In the genomic region with DNA sequence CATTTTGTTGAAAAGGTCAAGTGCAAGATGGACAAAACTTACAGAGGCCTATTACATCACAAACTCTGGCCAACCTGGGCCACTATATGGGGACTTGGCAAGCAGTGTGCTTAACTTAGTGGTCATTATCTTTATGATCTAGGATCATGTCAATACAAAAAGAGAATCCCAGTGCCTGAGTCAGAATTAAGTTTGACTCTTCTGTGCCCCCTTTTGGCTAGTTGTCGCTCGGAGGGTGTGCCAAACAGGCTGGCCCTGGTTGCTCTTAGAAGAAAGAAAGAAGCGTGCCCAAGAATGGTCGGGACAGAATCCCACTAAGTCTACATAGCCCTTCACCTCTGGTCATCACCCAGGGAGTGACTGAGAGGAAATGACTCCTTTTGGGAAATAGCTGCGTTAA, we compare ENCODE assay signal across 2 cellular contexts.
TF ChIP-seq lines count a peak whose summit lies in the region.

No MANE protein-coding gene starts in this region.

TF ChIP-seq in SK-N-SH, 30 proteins besides CTCF, POLR2A, EP300 and RAD21 (continued from another document):
- TF ChIP-seq, protein P1, sequence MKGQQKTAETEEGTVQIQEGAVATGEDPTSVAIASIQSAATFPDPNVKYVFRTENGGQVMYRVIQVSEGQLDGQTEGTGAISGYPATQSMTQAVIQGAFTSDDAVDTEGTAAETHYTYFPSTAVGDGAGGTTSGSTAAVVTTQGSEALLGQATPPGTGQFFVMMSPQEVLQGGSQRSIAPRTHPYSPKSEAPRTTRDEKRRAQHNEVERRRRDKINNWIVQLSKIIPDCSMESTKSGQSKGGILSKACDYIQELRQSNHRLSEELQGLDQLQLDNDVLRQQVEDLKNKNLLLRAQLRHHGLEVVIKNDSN (IDR thresholded peaks at IDR 0.05; ENCODE audit: borderline replicate concordance, low read depth), result no peak
- TF ChIP-seq GATA2 (CRISPR knock-in tag; IDR thresholded peaks at IDR 0.05) (no peak), NFIC (IDR thresholded peaks at IDR 0.05; ENCODE audit: borderline replicate concordance) (peak; percentile 7; the same call in 1 of the 2 replicates)

TF ChIP-seq in SK-N-SH treated with all-trans-retinoic acid at 6 μM for 48 hours, 23 proteins besides CTCF, POLR2A, EP300 and RAD21 (continued from another document):
- TF ChIP-seq, protein P2, sequence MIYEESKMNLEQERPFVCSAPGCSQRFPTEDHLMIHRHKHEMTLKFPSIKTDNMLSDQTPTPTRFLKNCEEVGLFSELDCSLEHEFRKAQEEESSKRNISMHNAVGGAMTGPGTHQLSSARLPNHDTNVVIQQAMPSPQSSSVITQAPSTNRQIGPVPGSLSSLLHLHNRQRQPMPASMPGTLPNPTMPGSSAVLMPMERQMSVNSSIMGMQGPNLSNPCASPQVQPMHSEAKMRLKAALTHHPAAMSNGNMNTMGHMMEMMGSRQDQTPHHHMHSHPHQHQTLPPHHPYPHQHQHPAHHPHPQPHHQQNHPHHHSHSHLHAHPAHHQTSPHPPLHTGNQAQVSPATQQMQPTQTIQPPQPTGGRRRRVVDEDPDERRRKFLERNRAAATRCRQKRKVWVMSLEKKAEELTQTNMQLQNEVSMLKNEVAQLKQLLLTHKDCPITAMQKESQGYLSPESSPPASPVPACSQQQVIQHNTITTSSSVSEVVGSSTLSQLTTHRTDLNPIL (CRISPR knock-in tag; IDR thresholded peaks at IDR 0.05; ENCODE audit: low read depth), result no peak
- TF ChIP-seq ZFP3 (CRISPR knock-in tag; IDR thresholded peaks at IDR 0.05) (no peak), TCF4 (CRISPR knock-in tag; IDR thresholded peaks at IDR 0.05; ENCODE audit: borderline replicate concordance) (no peak), RARB (CRISPR knock-in tag; IDR thresholded peaks at IDR 0.05) (no peak), ZNF8 (CRISPR knock-in tag; IDR thresholded peaks at IDR 0.05) (no peak)
- TF ChIP-seq, protein P3, sequence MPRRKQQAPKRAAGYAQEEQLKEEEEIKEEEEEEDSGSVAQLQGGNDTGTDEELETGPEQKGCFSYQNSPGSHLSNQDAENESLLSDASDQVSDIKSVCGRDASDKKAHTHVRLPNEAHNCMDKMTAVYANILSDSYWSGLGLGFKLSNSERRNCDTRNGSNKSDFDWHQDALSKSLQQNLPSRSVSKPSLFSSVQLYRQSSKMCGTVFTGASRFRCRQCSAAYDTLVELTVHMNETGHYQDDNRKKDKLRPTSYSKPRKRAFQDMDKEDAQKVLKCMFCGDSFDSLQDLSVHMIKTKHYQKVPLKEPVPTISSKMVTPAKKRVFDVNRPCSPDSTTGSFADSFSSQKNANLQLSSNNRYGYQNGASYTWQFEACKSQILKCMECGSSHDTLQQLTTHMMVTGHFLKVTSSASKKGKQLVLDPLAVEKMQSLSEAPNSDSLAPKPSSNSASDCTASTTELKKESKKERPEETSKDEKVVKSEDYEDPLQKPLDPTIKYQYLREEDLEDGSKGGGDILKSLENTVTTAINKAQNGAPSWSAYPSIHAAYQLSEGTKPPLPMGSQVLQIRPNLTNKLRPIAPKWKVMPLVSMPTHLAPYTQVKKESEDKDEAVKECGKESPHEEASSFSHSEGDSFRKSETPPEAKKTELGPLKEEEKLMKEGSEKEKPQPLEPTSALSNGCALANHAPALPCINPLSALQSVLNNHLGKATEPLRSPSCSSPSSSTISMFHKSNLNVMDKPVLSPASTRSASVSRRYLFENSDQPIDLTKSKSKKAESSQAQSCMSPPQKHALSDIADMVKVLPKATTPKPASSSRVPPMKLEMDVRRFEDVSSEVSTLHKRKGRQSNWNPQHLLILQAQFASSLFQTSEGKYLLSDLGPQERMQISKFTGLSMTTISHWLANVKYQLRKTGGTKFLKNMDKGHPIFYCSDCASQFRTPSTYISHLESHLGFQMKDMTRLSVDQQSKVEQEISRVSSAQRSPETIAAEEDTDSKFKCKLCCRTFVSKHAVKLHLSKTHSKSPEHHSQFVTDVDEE (CRISPR knock-in tag; IDR thresholded peaks at IDR 0.05), result no peak
